9 cellular contexts compared by ENCODE assay signal in genomic region chr21:18951291-18952038, GRCh38.
DNase-seq lines count a peak whose midpoint lies in the region; ATAC-seq and TF ChIP-seq lines count a peak whose summit lies in the region.
"Had no signal": no experiment of that assay in that cellular context is flagged by ENCODE, and none has a peak within 500 bp of the region (broad histone marks: within the 10 kb centered on the region; RNA-seq: fewer than 3 reads in every experiment).

No MANE protein-coding gene starts in this region.

- no peak overlapping the region for H3K4me3 ChIP-seq in Karpas-422 (ENCODE audit: low read length)

- no peaks in the 10 kb centered on the region for H3K9me2 ChIP-seq in Karpas-422 (replicated peaks; ENCODE audit: insufficient read depth, low read length)

- H3K79me2 ChIP-seq in Karpas-422 (ENCODE audit: low read length): no peaks in the 10 kb centered on the region

- H3K9me3 ChIP-seq in Karpas-422 (ENCODE audit: low read length): peaks cover 25% of the 10 kb centered on the region

- H3K4me1 ChIP-seq in Karpas-422 (ENCODE audit: low read length): no peaks in the 10 kb centered on the region

- no peaks in the 10 kb centered on the region for H3K27me3 ChIP-seq in Karpas-422 (ENCODE audit: low read length)

- no peak overlapping the region for H3K4me2 ChIP-seq in Karpas-422 (ENCODE audit: low read depth, low read length, poor library complexity, severe bottlenecking)

- H3K9ac ChIP-seq in Karpas-422 (ENCODE audit: low read length): no peak overlapping the region

- TF ChIP-seq CTCF in omental fat pad (IDR thresholded peaks at IDR 0.05): no peak

- intact Hi-C loops in posterior vena cava (cut with DNase I): no loop called here

- no peaks in the 10 kb centered on the region for H4K20me1 ChIP-seq in Karpas-422 (ENCODE audit: insufficient read depth, low read depth, low read length)

- H2AFZ ChIP-seq in Karpas-422 (ENCODE audit: low read length): no peak overlapping the region

- no peaks in the 10 kb centered on the region for H3K36me3 ChIP-seq in Karpas-422 (ENCODE audit: insufficient read depth, low read length)

- no peak overlapping the region for H3K27ac ChIP-seq in Karpas-422 (ENCODE audit: low read length)

- ATAC-seq in HG03025 (IDR thresholded peaks at IDR 0.05; ENCODE audit: low FRiP score, unreplicated experiment): no peak
- no peak for ATAC-seq in omental fat pad (ENCODE audit: low FRiP score)
- ATAC-seq: effector memory CD8-positive, alpha-beta T cell had no signal

- DNase-seq in DMS114 treated with DMSO at 0.1 percent for 48 hours (lab: John Stamatoyannopoulos, UW; ENCODE audit: unreplicated experiment): peak; percentile 21
- peak; percentile 70 for DNase-seq in Karpas-422
- DNase-seq in SKM-1 treated with dmso at 0.1 percent for 144 hours (lab: John Stamatoyannopoulos, UW; ENCODE audit: unreplicated experiment): peak; percentile 56
- DNase-seq in kidney tubule cell (ENCODE audit: low spot score): peak; percentile 27
- DNase-seq in amniotic stem cell (lab: John Stamatoyannopoulos, UW): no peak
- no peak for DNase-seq in omental fat pad (ENCODE audit: low spot score)
- no peak for DNase-seq in posterior vena cava (ENCODE audit: low spot score)
- DNase-seq: effector memory CD8-positive, alpha-beta T cell had no signal

Comparison
In these comparisons a context has a peak if more than half of its experiments do, and no peak if none do; other contexts are left out.
1. DNase-seq: peak in DMS114 treated with DMSO at 0.1 percent for 48 hours (single experiment), Karpas-422 (single experiment), SKM-1 treated with dmso at 0.1 percent for 144 hours (single experiment) and kidney tubule cell (single experiment); none in amniotic stem cell (single experiment), omental fat pad (single experiment) and posterior vena cava (single experiment).